30 cellular contexts compared by ENCODE assay signal in the genomic region with DNA sequence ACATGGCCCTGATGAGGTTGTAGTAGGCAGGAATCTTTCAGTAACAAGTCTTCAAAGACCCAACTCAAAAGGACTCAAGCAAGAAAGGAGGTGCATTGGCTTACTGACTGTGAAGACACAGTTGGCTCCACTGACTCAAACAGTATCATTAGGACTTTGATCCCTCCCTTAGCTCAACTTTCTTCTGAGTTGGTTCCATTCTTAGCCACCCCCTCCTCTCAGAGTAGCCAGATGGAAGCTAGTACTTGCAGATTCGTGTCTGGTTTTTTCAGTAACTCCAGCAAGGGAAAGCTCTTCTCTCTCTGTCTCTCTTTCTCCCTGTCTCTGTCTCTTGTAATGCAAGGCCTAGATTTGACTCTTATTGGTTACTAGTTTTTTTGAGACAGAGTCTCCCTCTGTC. TPM values are rescaled to one million over a fixed set of nuclear protein-coding genes. Genes with fewer than 3 reads are reported as not detected.
"Had no signal": no experiment of that assay in that cellular context is flagged by ENCODE, and none has a peak within 500 bp of the region (broad histone marks: within the 10 kb centered on the region; RNA-seq: fewer than 3 reads in every experiment).

No MANE protein-coding gene starts in this region.

- H3K4me3 ChIP-seq: coronary artery, esophagus muscularis mucosa, heart right ventricle, left lung, mucosa of descending colon, prostate gland, right atrium auricular region, sigmoid colon, spleen, thoracic aorta, tibial nerve, upper lobe of left lung, uterus had no signal

- H3K4me1 ChIP-seq: foreskin keratinocyte, uterus had no signal

- FAIRE-seq: endothelial cell of umbilical vein, islet of Langerhans had no signal

- H3K36me3 ChIP-seq: esophagus muscularis mucosa, heart right ventricle, left lung, prostate gland, right atrium auricular region, sigmoid colon, spleen, thoracic aorta, tibial nerve, upper lobe of left lung, uterus had no signal

- ATAC-seq: foreskin keratinocyte; heart right ventricle; left cardiac atrium; left lung; mucosa of descending colon; stimulated activated naive B cell treated with anti-CD40 and anti-IgM and Interleukin-4, amounts not matched to agents 10 μg/mL and 1 μg/mL and 100 μg/mL, for 72 hours had no signal

- H3K9me3 ChIP-seq: esophagus muscularis mucosa, heart right ventricle, left lung, mucosa of descending colon, prostate gland, right atrium auricular region, sigmoid colon, spleen, thoracic aorta, tibial nerve, upper lobe of left lung, uterus had no signal

- H3K27me3 ChIP-seq: esophagus muscularis mucosa, heart right ventricle, left lung, right atrium auricular region, sigmoid colon, spleen, tibial nerve, upper lobe of left lung, uterus had no signal

- H3K27ac ChIP-seq: coronary artery, esophagus muscularis mucosa, foreskin keratinocyte, heart right ventricle, left lung, prostate gland, right atrium auricular region, sigmoid colon, spleen, thoracic aorta, tibial nerve, upper lobe of left lung, uterus had no signal

- DNase-seq: dermis blood vessel endothelial cell; effector memory CD4-positive, alpha-beta T cell; foreskin keratinocyte; glutamatergic neuron; heart right ventricle; hippocampal formation; left cardiac atrium; left lung; mesenchymal stem cell; naive B cell; nephron progenitor cell; nucleus accumbens; sigmoid colon; spleen; stimulated activated CD4-positive, alpha-beta T cell treated with anti-CD3 and anti-CD28 coated beads, Interleukin-4, amount 100 ng/mL, for 4 hours; stimulated activated naive B cell treated with anti-CD40 and anti-IgM and Interleukin-4, amounts not matched to agents 10 μg/mL and 1 μg/mL and 100 μg/mL, for 72 hours; upper lobe of left lung; uterus had no signal

RNA-seq across cellular contexts. Expression of gene GDPD3, which starts 14.7 kb away (rescaled TPM):
- total RNA-seq: epithelial cell of proximal tubule had no signal

RNA-seq across cellular contexts. Expression of gene TBX6, which starts 36.3 kb away (rescaled TPM):
- total RNA-seq: skeletal muscle tissue had no signal
- polyA plus RNA-seq: fibroblast of lung had no signal
